23 cellular contexts compared by ENCODE assay signal in the genomic region with DNA sequence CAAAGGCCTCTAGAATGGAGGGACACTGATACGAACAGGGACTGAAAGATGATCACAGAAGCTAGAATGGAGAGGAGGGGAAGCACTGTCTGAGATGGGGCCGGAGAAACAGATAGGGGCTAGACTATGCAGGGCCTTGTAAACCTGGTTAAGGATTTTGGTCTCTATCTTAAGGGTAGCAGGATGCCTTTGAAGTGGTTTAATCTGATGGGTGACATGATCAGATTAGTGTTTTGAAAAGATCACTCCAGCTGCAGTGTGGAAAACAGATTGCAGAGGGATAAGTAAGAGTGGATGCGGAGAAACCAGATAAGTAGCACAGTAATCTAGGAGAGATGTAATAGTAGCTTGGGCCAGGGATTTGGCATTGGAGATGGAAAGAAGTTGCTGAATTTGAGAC.
"Had no signal": no experiment of that assay in that cellular context is flagged by ENCODE, and none has a peak within 500 bp of the region (broad histone marks: within the 10 kb centered on the region; RNA-seq: fewer than 3 reads in every experiment).

No MANE protein-coding gene starts in this region.

- H3K4me3 ChIP-seq: adrenal gland, breast epithelium, Peyer's patch, SJCRH30 had no signal

- DNase-seq: activated CD4-positive, alpha-beta T cell treated with anti-CD3 and anti-CD28 coated beads for 48 hours; activated CD4-positive, alpha-beta T cell treated with anti-CD3 and anti-CD28 coated beads, Interleukin-2, amount 50 U/mL, for 4 hours; activated CD4-positive, CD25-positive, alpha-beta regulatory T cell treated with anti-CD3 and anti-CD28 coated beads, Interleukin-2, amount 50 U/mL, for 72 hours; activated CD8-positive, alpha-beta memory T cell treated with anti-CD3 and anti-CD28 coated beads, Interleukin-2, amount 50 U/mL, for 48 hours; activated CD8-positive, alpha-beta T cell treated with anti-CD3 and anti-CD28 coated beads, Interleukin-2, amount 10 ng/mL, durations not matched to agents 7 days and 5 days; activated naive CD4-positive, alpha-beta T cell treated with anti-CD3 and anti-CD28 coated beads, Interleukin-2, amount 50 U/mL, for 16 hours; activated naive CD8-positive, alpha-beta T cell treated with anti-CD3 and anti-CD28 coated beads, Interleukin-2, amount 10 ng/mL, durations not matched to agents 7 days and 5 days; activated T-cell treated with anti-CD3 and anti-CD28 coated beads, Interleukin-2, amount 50 U/mL, for 1 hour; adrenal gland; aorta; caudate nucleus; MV-4-11; NCI-H1092 treated with DMSO at 0.1 percent for 48 hours; NCI-H1417 treated with DMSO at 0.1 percent for 48 hours; NCI-H1694; NCI-H2029; NCI-H446; NCI-H526; Peyer's patch; Right ventricle myocardium superior; SJCRH30; SW 1271 had no signal
